ENCODE assay signal across 14 cellular contexts in the genomic region with DNA sequence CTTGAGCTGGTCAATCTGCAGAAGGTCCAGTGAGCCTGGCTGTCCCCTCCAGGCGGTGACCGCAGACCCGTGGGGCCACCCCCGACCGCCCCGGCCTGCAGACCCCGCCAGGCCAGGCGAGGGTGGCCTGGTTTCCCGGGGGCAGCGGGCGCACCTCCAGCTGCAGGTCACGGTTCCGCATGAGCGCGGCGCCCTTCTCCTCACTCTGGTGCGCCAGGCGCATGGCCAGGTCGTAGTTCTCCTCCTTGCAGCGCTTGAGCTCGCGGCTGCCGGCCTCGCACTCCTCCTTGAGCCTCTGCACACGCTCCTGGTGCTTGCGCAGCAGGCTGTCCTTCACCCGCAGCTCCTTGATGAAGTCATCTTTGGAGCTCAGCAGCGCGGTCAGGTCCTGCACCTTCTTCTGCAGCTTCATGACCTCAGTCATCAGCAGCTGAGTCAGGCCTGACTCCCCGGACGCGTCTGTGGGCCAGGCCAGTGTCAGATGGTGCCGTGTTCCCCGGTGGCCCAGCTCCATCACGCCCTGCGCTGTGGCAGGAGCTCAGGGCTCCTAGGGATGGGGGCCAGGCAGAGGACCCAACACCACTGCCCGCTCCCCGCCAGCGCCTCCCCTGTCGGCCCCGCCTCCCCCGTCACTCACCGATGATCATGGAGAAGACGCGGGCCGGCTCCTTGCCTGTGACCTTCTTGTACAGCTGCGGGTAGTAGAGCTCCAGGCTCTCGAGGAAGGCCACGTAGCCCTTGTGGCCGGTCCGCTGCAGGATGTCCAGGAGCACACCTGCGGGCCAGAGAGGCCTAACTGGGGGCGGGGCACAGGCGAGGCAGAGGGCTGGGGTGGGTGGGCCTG.
"Had no signal": no experiment of that assay in that cellular context is flagged by ENCODE, and none has a peak within 500 bp of the region (broad histone marks: within the 10 kb centered on the region; RNA-seq: fewer than 3 reads in every experiment).

No MANE protein-coding gene starts in this region.

- FAIRE-seq: TTC549 had no signal

- H3K27me3 ChIP-seq: breast epithelium, ovary had no signal

- ATAC-seq: lower lobe of right lung had no signal

- DNase-seq: activated CD4-positive, alpha-beta T cell treated with anti-CD3 and anti-CD28 coated beads, Interleukin-2, amount 10 ng/mL, durations not matched to agents 7 days and 5 days; activated naive CD4-positive, alpha-beta T cell; activated T-cell treated with anti-CD3 and anti-CD28 coated beads for 4 hours; aorta; cerebellar nuclear complex; erythroblast; glutamatergic neuron; lower lobe of right lung; midbrain; ovary; stimulated activated CD4-positive, alpha-beta T cell treated with anti-CD3 and anti-CD28 coated beads, Interleukin-1b, Interleukin-23, amount 100 ng/mL, for 48 hours had no signal

- H3K9me3 ChIP-seq: breast epithelium, lower lobe of right lung, ovary, thoracic aorta had no signal

- H3K27ac ChIP-seq: lower lobe of right lung, ovary, thoracic aorta had no signal

- H3K36me3 ChIP-seq: breast epithelium, lower lobe of right lung, ovary, thoracic aorta had no signal

- H3K4me3 ChIP-seq: breast epithelium, lower lobe of right lung, ovary, thoracic aorta had no signal
